16 cellular contexts compared by ENCODE assay signal in the genomic region with DNA sequence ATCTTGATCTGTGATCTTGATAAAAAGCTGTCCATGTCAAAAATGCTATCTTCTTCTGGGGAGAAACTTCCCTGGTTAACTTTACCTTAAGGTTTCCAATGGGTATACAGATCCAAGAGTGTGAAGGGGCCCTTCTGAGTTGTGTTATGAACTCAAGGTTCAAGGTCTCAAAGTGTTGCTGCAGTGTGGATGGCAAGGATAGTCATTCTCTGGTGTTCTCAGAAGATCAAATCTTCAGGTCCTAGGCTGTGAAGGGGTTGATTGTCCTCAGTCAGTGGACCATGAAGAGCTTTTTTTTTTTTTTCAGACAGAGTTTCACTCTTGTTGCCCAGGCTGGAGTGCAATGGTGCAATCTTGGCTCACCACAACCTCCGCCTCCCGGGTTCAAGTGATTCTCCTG.
DNase-seq lines count a peak whose midpoint lies in the region; ATAC-seq lines count a peak whose summit lies in the region.
"Had no signal": no experiment of that assay in that cellular context is flagged by ENCODE, and none has a peak within 500 bp of the region (broad histone marks: within the 10 kb centered on the region; RNA-seq: fewer than 3 reads in every experiment).

No MANE protein-coding gene starts in this region.

- ATAC-seq in GM18498 (IDR thresholded peaks at IDR 0.05; ENCODE audit: unreplicated experiment) (peak; percentile 55), GM18909 (IDR thresholded peaks at IDR 0.05; ENCODE audit: poor library complexity, unreplicated experiment) (peak; percentile 94), HG02981 (IDR thresholded peaks at IDR 0.05; ENCODE audit: unreplicated experiment) (peak; percentile 75)
- no peak for ATAC-seq in natural killer cell treated with Interleukin-12 subunit alpha and Interleukin-12 subunit beta and Interleukin-15 and Interleukin-18, amount 100 ng/mL, for 72 hours
- ATAC-seq: activated T-helper 17 cell treated with anti-CD3 and anti-CD28 coated beads, Interleukin-2, amount 50 U/mL, for 72 hours; lower lobe of right lung had no signal

- H3K4me2 ChIP-seq in Karpas-422 (ENCODE audit: low read depth, low read length, poor library complexity, severe bottlenecking): no peak overlapping the region

- no peak overlapping the region for H2AFZ ChIP-seq in Karpas-422 (ENCODE audit: low read length)

- no peaks in the 10 kb centered on the region for H3K9me2 ChIP-seq in Karpas-422 (replicated peaks; ENCODE audit: insufficient read depth, low read length)

- H3K4me1 ChIP-seq in SJCRH30: no peaks in the 10 kb centered on the region
- H3K4me1 ChIP-seq in Karpas-422 (ENCODE audit: low read length): no peaks in the 10 kb centered on the region
- H3K4me1 ChIP-seq: lower lobe of right lung, Peyer's patch, stomach had no signal

- DNase-seq in NCI-H2196 treated with DMSO at 0.1 percent for 48 hours (lab: John Stamatoyannopoulos, UW; ENCODE audit: unreplicated experiment) (peak; percentile 16), SJCRH30 (no peak), Karpas-422 (no peak), glomerular visceral epithelial cell (ENCODE audit: extremely low spot score) (no peak)
- no peak for DNase-seq in natural killer cell treated with Interleukin-12 subunit alpha and Interleukin-12 subunit beta and Interleukin-15 and Interleukin-18, amount 100 ng/mL, for 72 hours (ENCODE audit: low spot score)
- DNase-seq: activated CD4-positive, alpha-beta T cell treated with anti-CD3 and anti-CD28 coated beads for 48 hours; DMS79; lower lobe of right lung; NCI-H1092; NCI-H446; Peyer's patch; stomach had no signal

- H3K4me3 Mint-ChIP-seq in natural killer cell treated with Interleukin-12 subunit alpha and Interleukin-12 subunit beta and Interleukin-15 and Interleukin-18, amount 100 ng/mL, for 72 hours: no peak overlapping the region
- H3K4me3 Mint-ChIP-seq: activated T-helper 17 cell treated with anti-CD3 and anti-CD28 coated beads, Interleukin-2, amount 50 U/mL, for 72 hours had no signal

- no peaks in the 10 kb centered on the region for H3K79me2 ChIP-seq in Karpas-422 (ENCODE audit: low read length)

- no peaks in the 10 kb centered on the region for H3K36me3 ChIP-seq in SJCRH30
- no peaks in the 10 kb centered on the region for H3K36me3 ChIP-seq in Karpas-422 (ENCODE audit: insufficient read depth, low read length)
- H3K36me3 ChIP-seq: lower lobe of right lung, Peyer's patch, stomach had no signal

- no peak overlapping the region for H3K27ac Mint-ChIP-seq in natural killer cell treated with Interleukin-12 subunit alpha and Interleukin-12 subunit beta and Interleukin-15 and Interleukin-18, amount 100 ng/mL, for 72 hours
- H3K27ac Mint-ChIP-seq: activated T-helper 17 cell treated with anti-CD3 and anti-CD28 coated beads, Interleukin-2, amount 50 U/mL, for 72 hours had no signal

- peaks cover 42% of the 10 kb centered on the region for H3K9me3 ChIP-seq in SJCRH30 (replicated peaks)
- no peaks in the 10 kb centered on the region for H3K9me3 ChIP-seq in Karpas-422 (ENCODE audit: low read length)
- H3K9me3 ChIP-seq: lower lobe of right lung, Peyer's patch had no signal

- no peak overlapping the region for H3K4me3 ChIP-seq in SJCRH30
- no peak overlapping the region for H3K4me3 ChIP-seq in Karpas-422 (ENCODE audit: low read length)
- H3K4me3 ChIP-seq: lower lobe of right lung, Peyer's patch, stomach had no signal

- H3K27ac ChIP-seq in SJCRH30 (no peak overlapping the region), Karpas-422 (ENCODE audit: low read length) (no peak overlapping the region)
- H3K27ac ChIP-seq: lower lobe of right lung, Peyer's patch, stomach had no signal

- no peaks in the 10 kb centered on the region for H3K27me3 ChIP-seq in SJCRH30
- no peaks in the 10 kb centered on the region for H3K27me3 ChIP-seq in Karpas-422 (ENCODE audit: low read length)
- H3K27me3 ChIP-seq: Peyer's patch, stomach had no signal

- H3K9me3 Mint-ChIP-seq in natural killer cell treated with Interleukin-12 subunit alpha and Interleukin-12 subunit beta and Interleukin-15 and Interleukin-18, amount 100 ng/mL, for 72 hours: no peaks in the 10 kb centered on the region
- H3K9me3 Mint-ChIP-seq: activated T-helper 17 cell treated with anti-CD3 and anti-CD28 coated beads, Interleukin-2, amount 50 U/mL, for 72 hours had no signal

- H3K9ac ChIP-seq in Karpas-422 (ENCODE audit: low read length): no peak overlapping the region

- H4K20me1 ChIP-seq in Karpas-422 (ENCODE audit: insufficient read depth, low read depth, low read length): no peaks in the 10 kb centered on the region

- no peaks in the 10 kb centered on the region for H3K4me1 Mint-ChIP-seq in natural killer cell treated with Interleukin-12 subunit alpha and Interleukin-12 subunit beta and Interleukin-15 and Interleukin-18, amount 100 ng/mL, for 72 hours (ENCODE audit: low read depth in 2 of 2)
- H3K4me1 Mint-ChIP-seq: activated T-helper 17 cell treated with anti-CD3 and anti-CD28 coated beads, Interleukin-2, amount 50 U/mL, for 72 hours had no signal

- H3K36me3 Mint-ChIP-seq in natural killer cell treated with Interleukin-12 subunit alpha and Interleukin-12 subunit beta and Interleukin-15 and Interleukin-18, amount 100 ng/mL, for 72 hours: no peaks in the 10 kb centered on the region

- no peaks in the 10 kb centered on the region for H3K27me3 Mint-ChIP-seq in natural killer cell treated with Interleukin-12 subunit alpha and Interleukin-12 subunit beta and Interleukin-15 and Interleukin-18, amount 100 ng/mL, for 72 hours
- H3K27me3 Mint-ChIP-seq: activated T-helper 17 cell treated with anti-CD3 and anti-CD28 coated beads, Interleukin-2, amount 50 U/mL, for 72 hours had no signal

Comparison
In these comparisons a context has a peak if more than half of its experiments do, and no peak if none do; other contexts are left out.
1. ATAC-seq: peak in GM18498 (single experiment), GM18909 (single experiment) and HG02981 (single experiment); none in natural killer cell treated with Interleukin-12 subunit alpha and Interleukin-12 subunit beta and Interleukin-15 and Interleukin-18, amount 100 ng/mL, for 72 hours (0 of 2).